29 cellular contexts compared by ENCODE assay signal in genomic region chr14:95855606-95856005, GRCh38.
"Had no signal": no experiment of that assay in that cellular context is flagged by ENCODE, and none has a peak within 500 bp of the region (broad histone marks: within the 10 kb centered on the region; RNA-seq: fewer than 3 reads in every experiment).

No MANE protein-coding gene starts in this region.

- DNase-seq: activated effector memory CD4-positive, alpha-beta T cell treated with anti-CD3 and anti-CD28 coated beads, Interleukin-2, amount 50 U/mL, for 16 hours; activated effector memory CD4-positive, alpha-beta T cell treated with Interleukin-2 at 50 U/mL for 16 hours; activated gamma-delta T cell; activated gamma-delta T cell treated with Interleukin-2 at 50 U/mL for 16 hours; activated naive CD4-positive, alpha-beta T cell; activated naive CD4-positive, alpha-beta T cell treated with anti-CD3 and anti-CD28 coated beads for 36 hours; activated naive CD4-positive, alpha-beta T cell treated with anti-CD3 and anti-CD28 coated beads, Interleukin-2, amount 10 ng/mL, durations not matched to agents 7 days and 5 days; activated naive CD4-positive, alpha-beta T cell treated with anti-CD3 and anti-CD28 coated beads, Interleukin-2, amount 50 U/mL, for 16 hours; activated naive CD4-positive, alpha-beta T cell treated with Interleukin-2 at 50 U/mL for 16 hours; activated naive CD8-positive, alpha-beta T cell treated with anti-CD3 and anti-CD28 coated beads for 36 hours; activated naive CD8-positive, alpha-beta T cell treated with anti-CD3 and anti-CD28 coated beads, Interleukin-2, amount 10 ng/mL, durations not matched to agents 7 days and 5 days; activated naive CD8-positive, alpha-beta T cell treated with anti-CD3 and anti-CD28 coated beads, Interleukin-2, amount 50 U/mL, for 24 hours; activated T-cell treated with anti-CD3 and anti-CD28 coated beads, Interleukin-2, amount 50 U/mL, for 1 hour; activated T-cell treated with anti-CD3 and anti-CD28 coated beads, Interleukin-2, amount 50 U/mL, for 24 hours; activated T-cell treated with anti-CD3 and anti-CD28 coated beads, Interleukin-2, amount 50 U/mL, for 4 hours; activated T-cell treated with anti-CD3 and anti-CD28 coated beads, Interleukin-2, amount 50 U/mL, for 48 hours; activated T-cell treated with anti-CD3 and anti-CD28 coated beads, Interleukin-2, amount 50 U/mL, for 72 hours; adrenal gland; amniotic stem cell; anterior cingulate cortex; aorta; body of pancreas; brain microvascular endothelial cell; caudate nucleus; central memory CD4-positive, alpha-beta T cell; cerebellar nuclear complex had no signal

- H3K4me3 ChIP-seq: adrenal gland, ascending aorta, body of pancreas, breast epithelium, cardiac muscle cell had no signal

- H3K27ac ChIP-seq: adrenal gland, ascending aorta, body of pancreas, brain microvascular endothelial cell, breast epithelium, cardiac muscle cell had no signal

- H3K4me1 ChIP-seq: adrenal gland, body of pancreas, breast epithelium had no signal

- H3K9me3 ChIP-seq: adrenal gland, ascending aorta, body of pancreas had no signal

- H3K27me3 ChIP-seq: adrenal gland, ascending aorta, body of pancreas, brain microvascular endothelial cell had no signal

- H3K36me3 ChIP-seq: adrenal gland, ascending aorta, brain microvascular endothelial cell, breast epithelium, cardiac muscle cell had no signal
